Comparison of ENCODE assay signal across 8 cellular contexts in genomic region chr5:109656829-109657228, GRCh38. TPM values are rescaled to one million over a fixed set of nuclear protein-coding genes. Genes with fewer than 3 reads are reported as not detected.
DNase-seq lines count a peak whose midpoint lies in the region; ATAC-seq and TF ChIP-seq lines count a peak whose summit lies in the region.

No MANE protein-coding gene starts in this region.

- H4K20me1 ChIP-seq in MM.1S (ENCODE audit: insufficient read depth, low read length): no peaks in the 10 kb centered on the region

- no peak overlapping the region for H3K4me3 ChIP-seq in BJ (ENCODE audit: low read depth, low read length)
- H3K4me3 ChIP-seq in MM.1S (ENCODE audit: low read length): no peak overlapping the region
- H3K4me3 ChIP-seq in foreskin fibroblast (ENCODE audit: low read depth in 1 of 2, low read length in 2 of 2): no peak overlapping the region
- H3K4me3 ChIP-seq in sigmoid colon: no peak overlapping the region

- 0 out of 2 replicates have a peak overlapping the region, but pooled peaks have one; percentile 5 for H2AFZ ChIP-seq in MM.1S (ENCODE audit: low read length)

- no peak for ATAC-seq in esophagus mucosa
- no peak for ATAC-seq in HG03460 (IDR thresholded peaks at IDR 0.05; ENCODE audit: unreplicated experiment)

- no peak for TF ChIP-seq EP300 in sigmoid colon (IDR thresholded peaks at IDR 0.05)

- POLR2A ChIA-PET in BJ (lab: Charles Lee): no interaction called here

- peak overlapping the region; percentile 15; the same call in 1 of the 2 replicates for H3K27ac ChIP-seq in MM.1S (ENCODE audit: low read length)
- H3K27ac ChIP-seq in sigmoid colon: no peak overlapping the region

- no peaks in the 10 kb centered on the region for H3K9me2 ChIP-seq in MM.1S (replicated peaks; ENCODE audit: insufficient read depth, low read length)

- intact Hi-C loops in sigmoid colon (cut with DNase I): no loop called here

- peak; percentile 39 for DNase-seq in BJ (ENCODE audit: low read depth)
- DNase-seq in MM.1S: peak; percentile 60
- DNase-seq in activated T-cell treated with anti-CD3 and anti-CD28 coated beads for 4 hours: peak; percentile 9
- DNase-seq in foreskin fibroblast: peak; percentile 67 to 69
- DNase-seq in sigmoid colon: peak; percentile 68
- no peak for DNase-seq in cortex of kidney (lab: John Stamatoyannopoulos, UW)

- H3K9me3 ChIP-seq in MM.1S (replicated peaks; ENCODE audit: insufficient read depth, low read length) (no peaks in the 10 kb centered on the region), sigmoid colon (no peaks in the 10 kb centered on the region)

- peak overlapping the region; percentile 38 for H3K4me2 ChIP-seq in MM.1S (ENCODE audit: low read depth, low read length)

- TF ChIP-seq POLR2A in sigmoid colon (IDR thresholded peaks at IDR 0.05): no peak

- H3K79me2 ChIP-seq in MM.1S (ENCODE audit: low read length): no peaks in the 10 kb centered on the region

- 50 to 86% methylated on average over 4 of the region's 4 CpGs for WGBS in sigmoid colon, 2 donors

- TF ChIP-seq CTCF in BJ (IDR thresholded peaks at IDR 0.05; ENCODE audit: insufficient read depth, low read depth, low read length): no peak
- TF ChIP-seq CTCF in MM.1S (IDR thresholded peaks at IDR 0.05; ENCODE audit: low read length): no peak
- TF ChIP-seq CTCF in foreskin fibroblast (IDR thresholded peaks at IDR 0.05; ENCODE audit: low read depth, low read length): no peak
- no peak for TF ChIP-seq CTCF in sigmoid colon (IDR thresholded peaks at IDR 0.05)

- CTCF ChIA-PET in BJ (lab: Yijun Ruan, JAX): interaction anchor here (0.7 kb wide), 1 partner anchor 1620 kb away, joined by 3 read pairs; no protein-coding TSS in a partner anchor

- no peaks in the 10 kb centered on the region for H3F3A ChIP-seq in MM.1S (ENCODE audit: insufficient read depth, low read length)

- H3K27me3 ChIP-seq in BJ (ENCODE audit: control insufficient read depth, insufficient read depth, low read length): no peaks in the 10 kb centered on the region
- H3K27me3 ChIP-seq in MM.1S (replicated peaks; ENCODE audit: insufficient read depth, low read length): no peaks in the 10 kb centered on the region
- no peaks in the 10 kb centered on the region for H3K27me3 ChIP-seq in sigmoid colon

- H3K36me3 ChIP-seq in BJ (ENCODE audit: control insufficient read depth, insufficient read depth, low read length) (no peaks in the 10 kb centered on the region), MM.1S (replicated peaks; ENCODE audit: insufficient read depth, low read length) (no peaks in the 10 kb centered on the region), sigmoid colon (no peaks in the 10 kb centered on the region)

- H3K4me1 ChIP-seq in MM.1S (ENCODE audit: low read length) (peaks cover 13% of the 10 kb centered on the region), sigmoid colon (peaks cover 0 to 6% (median 0%) of the 10 kb centered on the region in 4 donors)

- H3K9ac ChIP-seq in MM.1S (ENCODE audit: low read length): no peak overlapping the region

RNA-seq across cellular contexts. Expression of gene MAN2A1, which starts 32.9 kb away (rescaled TPM):
- polyA plus RNA-seq in BJ (2011; rRNA removed) (18.4 and 36.4 TPM in 2 replicates), sigmoid colon (10 to 100 TPM in 2 of 3 donors, 1 to 10 TPM in 1; 3.6 to 23.7 (median 10.6) TPM)
- polyA minus RNA-seq in BJ (2011; rRNA and poly(A)+ RNA removed): 26.2 and 30.7 TPM in 2 replicates
- total RNA-seq in sigmoid colon (10 to 100 TPM; 40.2 to 58.4 (median 46.1) TPM), esophagus mucosa (36.6 TPM)
